In the genomic region with DNA sequence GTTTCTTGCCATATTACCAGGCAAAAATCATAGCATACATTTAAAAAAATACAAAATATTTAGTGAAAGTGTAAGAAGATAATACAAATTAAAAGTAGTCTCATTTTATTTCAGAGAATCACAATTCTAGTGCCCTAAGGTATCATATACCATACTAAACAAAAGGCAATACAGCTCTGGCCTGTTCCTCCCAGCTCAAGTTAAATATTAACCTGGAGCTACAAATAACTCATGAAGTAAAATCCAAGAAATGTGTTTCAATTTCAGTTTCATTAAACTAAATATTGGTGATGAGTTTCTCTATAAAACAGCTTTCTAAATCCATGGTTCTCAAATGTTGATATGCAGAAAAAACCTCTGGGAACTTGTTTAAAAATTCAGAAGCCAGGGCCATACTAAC, we compare ENCODE assay signal across 1 cellular context.
TF ChIP-seq lines count a peak whose summit lies in the region.

No MANE protein-coding gene starts in this region.

TF ChIP-seq in endothelial cell of umbilical vein, 7 proteins besides CTCF, POLR2A, EP300 and RAD21:
- TF ChIP-seq EZH2 (IDR thresholded peaks at IDR 0.05; ENCODE audit: borderline replicate concordance, low read depth, low read length, severe bottlenecking) (no peak), JUN (IDR thresholded peaks at IDR 0.05; ENCODE audit: borderline replicate concordance, insufficient read depth, insufficient read length, low read depth) (no peak), GATA2 (IDR thresholded peaks at IDR 0.05; ENCODE audit: insufficient read depth, insufficient read length, low read depth, low read length) (no peak), POLR2AphosphoS5 (IDR thresholded peaks at IDR 0.05; ENCODE audit: insufficient read depth, low read depth, low read length) (no peak), MYC (IDR thresholded peaks at IDR 0.05; ENCODE audit: low read depth, low read length) (no peak), FOS (IDR thresholded peaks at IDR 0.05; ENCODE audit: borderline replicate concordance, insufficient read depth, low read length) (no peak)
- TF ChIP-seq, protein P1, sequence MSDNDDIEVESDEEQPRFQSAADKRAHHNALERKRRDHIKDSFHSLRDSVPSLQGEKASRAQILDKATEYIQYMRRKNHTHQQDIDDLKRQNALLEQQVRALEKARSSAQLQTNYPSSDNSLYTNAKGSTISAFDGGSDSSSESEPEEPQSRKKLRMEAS (IDR thresholded peaks at IDR 0.05; ENCODE audit: insufficient read depth, insufficient read length), result no peak
